ENCODE assay signal across 11 cellular contexts in the genomic region with DNA sequence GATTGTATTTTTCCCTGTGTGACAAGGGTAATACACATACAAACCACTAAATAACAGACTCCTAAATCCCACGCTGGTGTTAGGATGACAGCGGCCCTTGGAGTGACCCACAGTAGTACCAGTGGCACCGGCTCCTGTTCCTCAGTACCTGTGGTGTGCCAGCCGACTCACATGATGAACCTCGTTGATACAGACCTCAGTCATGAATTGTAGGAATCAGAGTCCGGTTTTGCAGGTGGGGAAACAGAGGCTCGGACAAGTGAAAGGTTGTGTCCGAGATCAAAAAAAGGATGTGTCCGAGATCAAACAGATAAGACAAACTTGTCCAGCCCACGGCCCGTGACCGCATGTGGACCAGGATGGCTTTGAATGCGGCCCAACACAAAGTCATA.
"Had no signal": no experiment of that assay in that cellular context is flagged by ENCODE, and none has a peak within 500 bp of the region (broad histone marks: within the 10 kb centered on the region; RNA-seq: fewer than 3 reads in every experiment).

No MANE protein-coding gene starts in this region.

- DNase-seq: effector CD4-positive, alpha-beta T cell; gastrocnemius medialis; mesenchymal stem cell; SHP77 treated with DMSO at 0.1 percent for 48 hours; T-helper 17 cell; trophoblast cell had no signal

- H3K9me3 ChIP-seq: ascending aorta, gastrocnemius medialis, heart right ventricle, left lung had no signal

- ATAC-seq: heart right ventricle, left lung, T-helper 17 cell had no signal

- H3K9me3 Mint-ChIP-seq: activated B cell treated with CpG ODN at 0.5 μM for 24 hours had no signal

- H3K36me3 ChIP-seq: gastrocnemius medialis, left lung had no signal

- H3K4me3 ChIP-seq: ascending aorta, gastrocnemius medialis, heart right ventricle, left lung, skin epidermis had no signal

- H3K27ac Mint-ChIP-seq: activated B cell treated with CpG ODN at 0.5 μM for 24 hours, T-helper 17 cell had no signal

- H3K27me3 ChIP-seq: ascending aorta, gastrocnemius medialis, heart right ventricle, left lung had no signal

- H3K27me3 Mint-ChIP-seq: activated B cell treated with CpG ODN at 0.5 μM for 24 hours had no signal

- H3K4me1 Mint-ChIP-seq: activated B cell treated with CpG ODN at 0.5 μM for 24 hours, T-helper 17 cell had no signal

- H3K27ac ChIP-seq: heart right ventricle, left lung, skin epidermis had no signal

- H3K4me3 Mint-ChIP-seq: activated B cell treated with CpG ODN at 0.5 μM for 24 hours had no signal
